Comparison of ENCODE assay signal across 26 cellular contexts in genomic region chr20:45429618-45430017, GRCh38. TPM values are rescaled to one million over a fixed set of nuclear protein-coding genes. Genes with fewer than 3 reads are reported as not detected.
"Had no signal": no experiment of that assay in that cellular context is flagged by ENCODE, and none has a peak within 500 bp of the region (broad histone marks: within the 10 kb centered on the region; RNA-seq: fewer than 3 reads in every experiment).

No MANE protein-coding gene starts in this region.

- H3K4me1 Mint-ChIP-seq: brain had no signal

- H3K27ac Mint-ChIP-seq: activated CD4-positive, alpha-beta memory T cell treated with anti-CD3 and anti-CD28 coated beads for 36 hours; activated naive CD4-positive, alpha-beta T cell treated with anti-CD3 and anti-CD28 coated beads, Interleukin-2, amount 50 U/mL, for 24 hours; activated T-helper 1 cell treated with anti-CD3 and anti-CD28 coated beads, Interleukin-12 subunit alpha, Interleukin-12 subunit beta, Interleukin-2, Interleukin-4 antibody, amounts not matched to agents 30 ng/mL and 10 ng/mL and 1 ng/mL, durations not matched to agents 14 hours and 24 hours and 36 hours; brain; effector memory CD8-positive, alpha-beta T cell; neural progenitor cell had no signal

- H3K27me3 Mint-ChIP-seq: activated CD4-positive, alpha-beta memory T cell treated with anti-CD3 and anti-CD28 coated beads for 36 hours; activated naive CD4-positive, alpha-beta T cell treated with anti-CD3 and anti-CD28 coated beads, Interleukin-2, amount 50 U/mL, for 24 hours; brain; effector memory CD8-positive, alpha-beta T cell; naive thymus-derived CD8-positive, alpha-beta T cell had no signal

- ATAC-seq: effector memory CD8-positive, alpha-beta T cell; gastroesophageal sphincter; heart left ventricle; left lobe of liver; lower lobe of right lung; naive thymus-derived CD8-positive, alpha-beta T cell had no signal

- H3K9me3 Mint-ChIP-seq: activated CD4-positive, alpha-beta memory T cell treated with anti-CD3 and anti-CD28 coated beads for 36 hours; activated naive CD4-positive, alpha-beta T cell treated with anti-CD3 and anti-CD28 coated beads, Interleukin-2, amount 50 U/mL, for 24 hours; activated T-helper 1 cell treated with anti-CD3 and anti-CD28 coated beads, Interleukin-12 subunit alpha, Interleukin-12 subunit beta, Interleukin-2, Interleukin-4 antibody, amounts not matched to agents 30 ng/mL and 10 ng/mL and 1 ng/mL, durations not matched to agents 14 hours and 24 hours and 36 hours; brain; effector memory CD8-positive, alpha-beta T cell; naive thymus-derived CD8-positive, alpha-beta T cell; neural progenitor cell had no signal

- H3K4me3 Mint-ChIP-seq: activated CD4-positive, alpha-beta memory T cell treated with anti-CD3 and anti-CD28 coated beads for 36 hours; activated naive CD4-positive, alpha-beta T cell treated with anti-CD3 and anti-CD28 coated beads, Interleukin-2, amount 50 U/mL, for 24 hours; activated T-helper 1 cell treated with anti-CD3 and anti-CD28 coated beads, Interleukin-12 subunit alpha, Interleukin-12 subunit beta, Interleukin-2, Interleukin-4 antibody, amounts not matched to agents 30 ng/mL and 10 ng/mL and 1 ng/mL, durations not matched to agents 14 hours and 24 hours and 36 hours; brain; effector memory CD8-positive, alpha-beta T cell; naive thymus-derived CD8-positive, alpha-beta T cell; neural progenitor cell had no signal

- DNase-seq: activated CD4-positive, alpha-beta memory T cell treated with anti-CD3 and anti-CD28 coated beads for 36 hours; activated CD4-positive, alpha-beta T cell treated with anti-CD3 and anti-CD28 coated beads for 4 hours; activated gamma-delta T cell; aorta; effector memory CD8-positive, alpha-beta T cell; heart left ventricle; lower lobe of right lung; naive thymus-derived CD8-positive, alpha-beta T cell; retina; stimulated activated CD4-positive, alpha-beta T cell treated with anti-CD3 and anti-CD28 coated beads, Interleukin-4, amount 100 ng/mL, for 1 hour; stimulated activated naive CD4-positive, alpha-beta T cell; T-helper 9 cell; uterus had no signal

- FAIRE-seq: colon, endothelial cell of umbilical vein, keratinocyte had no signal

RNA-seq across cellular contexts. Expression of gene WFDC2, which starts 39.9 kb away (rescaled TPM):
- total RNA-seq: activated T-helper 1 cell treated with anti-CD3 and anti-CD28 coated beads, Interleukin-12 subunit alpha, Interleukin-12 subunit beta, Interleukin-2, Interleukin-4 antibody, amounts not matched to agents 30 ng/mL and 10 ng/mL and 1 ng/mL, durations not matched to agents 14 hours and 24 hours and 36 hours; dermis microvascular lymphatic vessel endothelial cell; endothelial cell of umbilical vein; mesenteric fat pad had no signal

RNA-seq across cellular contexts. Expression of gene TP53TG5, which starts 51.5 kb away (rescaled TPM):
- total RNA-seq: dermis microvascular lymphatic vessel endothelial cell; endothelial cell of umbilical vein; gastroesophageal sphincter; left lobe of liver; lower lobe of right lung; mesenteric fat pad; T-helper 1 cell treated with Interleukin-12 subunit alpha and Interleukin-12 subunit beta and Interleukin-4 antibody, amounts not matched to agents 30 ng/mL and 1 ng/mL, for 36 hours; tibial nerve had no signal
